In the genomic region with DNA sequence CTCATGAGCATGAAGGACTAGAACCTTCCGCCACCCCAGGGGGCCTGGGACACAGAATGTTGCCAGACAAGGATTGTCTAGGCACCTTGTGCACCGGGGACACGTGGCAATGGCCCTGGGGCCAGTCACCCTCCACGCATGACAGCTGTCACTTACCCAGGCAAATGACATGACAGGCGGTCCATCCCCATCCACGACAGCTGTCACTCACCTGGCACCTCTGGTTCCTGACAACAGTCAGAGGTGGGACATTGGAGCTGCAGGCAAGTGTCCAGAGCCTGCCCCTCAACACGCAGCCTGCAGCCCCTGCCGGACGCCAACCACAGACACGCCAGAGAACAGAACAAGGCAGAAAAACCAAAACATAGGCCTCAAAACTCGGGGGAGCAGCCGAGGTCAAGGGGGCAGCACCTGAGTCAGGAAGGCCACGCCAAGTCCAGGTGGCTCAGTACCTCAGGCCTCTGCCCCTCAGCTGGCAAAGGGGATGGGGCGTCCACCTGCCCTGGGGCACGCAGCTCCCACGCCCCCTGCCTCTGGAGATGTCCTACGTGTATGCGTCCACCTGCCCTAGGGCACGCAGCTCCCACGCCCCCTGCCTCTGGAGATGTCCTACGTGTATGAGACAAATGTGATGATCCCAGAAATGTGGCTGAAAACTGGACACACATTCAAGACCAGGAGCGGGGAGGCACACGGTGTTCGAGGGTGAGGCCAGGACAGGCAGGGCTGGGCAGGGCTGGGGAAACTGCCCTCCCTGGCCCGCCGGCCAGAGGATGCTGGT, we compare ENCODE assay signal across 28 cellular contexts. TPM values are rescaled to one million over a fixed set of nuclear protein-coding genes. Genes with fewer than 3 reads are reported as not detected.
A peak's percentile ranks its signal among the peaks of the same experiment; 100 is the strongest.
DNase-seq lines count a peak whose midpoint lies in the region; ATAC-seq, FAIRE-seq and TF ChIP-seq lines count a peak whose summit lies in the region.
"Had no signal": no experiment of that assay in that cellular context is flagged by ENCODE, and none has a peak within 500 bp of the region (broad histone marks: within the 10 kb centered on the region; RNA-seq: fewer than 3 reads in every experiment).

No MANE protein-coding gene starts in this region.

- H3K36me3 Mint-ChIP-seq in WTC11 = no peaks in the 10 kb centered on the region
- no peaks in the 10 kb centered on the region for H3K36me3 Mint-ChIP-seq in activated T-cell treated with anti-CD3 and anti-CD28 coated beads, Interleukin-2, amount 50 U/mL, for 72 hours (ENCODE audit: insufficient read depth in 2 of 2)
- H3K36me3 Mint-ChIP-seq: immature natural killer cell had no signal

- H3K27ac ChIP-seq in HEK293 (ENCODE audit: extremely low read depth, low read depth, low read length) (no peak overlapping the region), right lobe of liver (peak overlapping the region; percentile 70 to 86 (median 80)), gastrocnemius medialis (no peak overlapping the region)
- H3K27ac ChIP-seq: breast epithelium, coronary artery, esophagus muscularis mucosa, KMS-11, neutrophil, PC-9 had no signal

- CTCF ChIA-PET in HEK293 (lab: Yijun Ruan, JAX) = no interaction called here
- CTCF ChIA-PET in WTC11 (lab: Charles Lee) = no interaction called here

- H3K9me3 Mint-ChIP-seq in WTC11 = no peaks in the 10 kb centered on the region
- H3K9me3 Mint-ChIP-seq in activated T-cell treated with anti-CD3 and anti-CD28 coated beads, Interleukin-2, amount 50 U/mL, for 72 hours = no peaks in the 10 kb centered on the region
- H3K9me3 Mint-ChIP-seq: effector memory CD8-positive, alpha-beta T cell; immature natural killer cell; T-helper 1 cell treated with Interleukin-12 subunit alpha and Interleukin-12 subunit beta and Interleukin-4 antibody, amounts not matched to agents 30 μg/mL and 1 μg/mL, for 36 hours had no signal

- peak overlapping the region; percentile 45; the same call in 1 of the 2 replicates for H3K27ac Mint-ChIP-seq in WTC11
- no peak overlapping the region for H3K27ac Mint-ChIP-seq in activated T-cell treated with anti-CD3 and anti-CD28 coated beads, Interleukin-2, amount 50 U/mL, for 72 hours
- H3K27ac Mint-ChIP-seq: effector memory CD8-positive, alpha-beta T cell; immature natural killer cell; T-helper 1 cell treated with Interleukin-12 subunit alpha and Interleukin-12 subunit beta and Interleukin-4 antibody, amounts not matched to agents 30 μg/mL and 1 μg/mL, for 36 hours had no signal

- DNase-seq in WTC11 (ENCODE audit: low spot score) (peak; percentile 9), right lobe of liver (peak; percentile 19 to 55 (median 42)), sciatic nerve (ENCODE audit: low spot score) (no peak), gastrocnemius medialis (no peak), RCC 7860 (ENCODE audit: low spot score) (no peak)
- no peak for DNase-seq in activated T-cell treated with anti-CD3 and anti-CD28 coated beads, Interleukin-2, amount 50 U/mL, for 72 hours
- DNase-seq: activated CD4-positive, alpha-beta T cell treated with anti-CD3 and anti-CD28 coated beads for 4 hours; activated CD8-positive, alpha-beta memory T cell treated with anti-CD3 and anti-CD28 coated beads for 24 hours; activated gamma-delta T cell treated with Interleukin-2 at 50 U/mL for 16 hours; activated T-cell treated with anti-CD3 and anti-CD28 coated beads, Interleukin-2, amount 50 U/mL, for 1 hour; effector memory CD8-positive, alpha-beta T cell; foreskin melanocyte; hippocampal formation; immature natural killer cell; NCI-H1436 treated with DMSO at 0.1 percent for 48 hours; NCI-H510A; PC-9; stimulated activated CD4-positive, alpha-beta T cell treated with anti-CD3 and anti-CD28 coated beads, Interleukin-4, amount 100 ng/mL, for 1 hour; stimulated activated naive CD4-positive, alpha-beta T cell had no signal

- H3K36me3 ChIP-seq in HEK293 (ENCODE audit: control insufficient read depth in 2 of 2, insufficient read depth in 1 of 2, low read length in 2 of 2) (no peaks in the 10 kb centered on the region), right lobe of liver (no peaks in the 10 kb centered on the region), gastrocnemius medialis (no peaks in the 10 kb centered on the region)
- H3K36me3 ChIP-seq: breast epithelium, esophagus muscularis mucosa, left lung, neutrophil had no signal

- 60% methylated on average over 1 of the region's 26 CpGs for WGBS in right lobe of liver (ENCODE audit: insufficient coverage, low coverage, low lambda C conversion rate, missing lambda C conversion rate)

- intact Hi-C loops in right lobe of liver (cut with DNase I) = loop anchor here in 1 of 2 donors (10.0 kb wide), 1 partner anchor 93 kb away; no protein-coding TSS in a partner anchor
- intact Hi-C loops in sciatic nerve (cut with DNase I) = no loop called here
- intact Hi-C loops in gastrocnemius medialis (cut with DNase I; ENCODE audit: low total_unique reads) = no loop called here

- H3K27me3 Mint-ChIP-seq in WTC11 (ENCODE audit: low read depth) = no peaks in the 10 kb centered on the region
- no peaks in the 10 kb centered on the region for H3K27me3 Mint-ChIP-seq in activated T-cell treated with anti-CD3 and anti-CD28 coated beads, Interleukin-2, amount 50 U/mL, for 72 hours (ENCODE audit: low read depth)
- H3K27me3 Mint-ChIP-seq: effector memory CD8-positive, alpha-beta T cell had no signal

- TF ChIP-seq CTCF in HEK293 (tag by site-specific recombination; IDR thresholded peaks at IDR 0.05) (no peak), WTC11 (IDR thresholded peaks at IDR 0.05) (no peak), right lobe of liver (IDR thresholded peaks at IDR 0.05) (no peak), gastrocnemius medialis (IDR thresholded peaks at IDR 0.05 in 4 of 5, conservative IDR thresholded peaks at IDR 0.05 in 1 of 5) (no peak)

- TF ChIP-seq POLR2A in right lobe of liver (IDR thresholded peaks at IDR 0.05) (no peak), gastrocnemius medialis (IDR thresholded peaks at IDR 0.05) (no peak)

- H3K4me3 Mint-ChIP-seq in WTC11 = no peak overlapping the region
- H3K4me3 Mint-ChIP-seq in activated T-cell treated with anti-CD3 and anti-CD28 coated beads, Interleukin-2, amount 50 U/mL, for 72 hours = no peak overlapping the region
- H3K4me3 Mint-ChIP-seq: effector memory CD8-positive, alpha-beta T cell; immature natural killer cell; T-helper 1 cell treated with Interleukin-12 subunit alpha and Interleukin-12 subunit beta and Interleukin-4 antibody, amounts not matched to agents 30 μg/mL and 1 μg/mL, for 36 hours had no signal

- no peak for ATAC-seq in WTC11
- ATAC-seq in right lobe of liver = no peak
- ATAC-seq in sciatic nerve = peak; percentile 2
- no peak for ATAC-seq in activated T-cell treated with anti-CD3 and anti-CD28 coated beads, Interleukin-2, amount 50 U/mL, for 72 hours (replicated peaks in 1 of 2)
- ATAC-seq in gastrocnemius medialis = no peak
- ATAC-seq: effector memory CD8-positive, alpha-beta T cell; left lung had no signal

- H3K4me1 ChIP-seq in HEK293 (ENCODE audit: control insufficient read depth, insufficient read depth, low read length) (no peaks in the 10 kb centered on the region), right lobe of liver (peaks cover 0 to 81% (median 36%) of the 10 kb centered on the region in 4 donors), gastrocnemius medialis (peaks cover 0 to 12% of the 10 kb centered on the region in 2 donors)
- H3K4me1 ChIP-seq: breast epithelium had no signal

- H3K4me1 Mint-ChIP-seq in WTC11 = peaks cover 19% of the 10 kb centered on the region
- no peaks in the 10 kb centered on the region for H3K4me1 Mint-ChIP-seq in activated T-cell treated with anti-CD3 and anti-CD28 coated beads, Interleukin-2, amount 50 U/mL, for 72 hours (ENCODE audit: low read depth)
- H3K4me1 Mint-ChIP-seq: immature natural killer cell had no signal

- in situ Hi-C loops in gastrocnemius medialis (cut with MboI; ENCODE audit: low sequenced_read_pairs in 4 of 4) = no loop called here

- H3K27me3 ChIP-seq in right lobe of liver (no peaks in the 10 kb centered on the region), gastrocnemius medialis (peaks cover 0 to 13% (median 4%) of the 10 kb centered on the region in 3 donors)
- H3K27me3 ChIP-seq: breast epithelium, esophagus muscularis mucosa, left lung had no signal

- H3K4me3 ChIP-seq in HEK293 (ENCODE audit: low read depth, low read length) (no peak overlapping the region), right lobe of liver (no peak overlapping the region), gastrocnemius medialis (no peak overlapping the region)
- H3K4me3 ChIP-seq: breast epithelium, coronary artery, esophagus muscularis mucosa, left lung, PC-9 had no signal

- H3K9me3 ChIP-seq in HEK293 (ENCODE audit: control insufficient read depth, insufficient read depth, low read depth, low read length) (no peaks in the 10 kb centered on the region), right lobe of liver (no peaks in the 10 kb centered on the region), gastrocnemius medialis (no peaks in the 10 kb centered on the region)
- H3K9me3 ChIP-seq: breast epithelium, esophagus muscularis mucosa, left lung, neutrophil had no signal

- FAIRE-seq in RCC 7860 (lab: Jason Lieb, UNC) = no peak
- FAIRE-seq: D721Med had no signal

- POLR2A ChIA-PET in HEK293 (lab: Yijun Ruan, JAX) = no interaction called here
- POLR2A ChIA-PET in WTC11 (lab: Charles Lee) = no interaction called here

TF ChIP-seq in HEK293, 187 proteins besides CTCF, POLR2A, EP300 and RAD21 (continues in another document):
- TF ChIP-seq ZNF394 (tag by site-specific recombination; IDR thresholded peaks at IDR 0.05; ENCODE audit: borderline replicate concordance) (no peak), SP2 (tag by site-specific recombination; IDR thresholded peaks at IDR 0.05) (peak; percentile 52)

RNA-seq across cellular contexts. Expression of a gene that starts 14.5 kb away (rescaled TPM):
- 31.1 to 39.7 TPM (median 34.9 TPM) in 3 replicates for total RNA-seq in WTC11 (2021)
- total RNA-seq in right lobe of liver = 10 to 100 TPM; 30.1 to 44.3 (median 34.9) TPM
- total RNA-seq in sciatic nerve = 20.5 TPM
- 1 to 10 TPM; 4.6 to 5.1 TPM for total RNA-seq in activated T-cell treated with anti-CD3 and anti-CD28 coated beads, Interleukin-2, amount 50 U/mL, for 72 hours
- total RNA-seq in gastrocnemius medialis = 1 to 10 TPM in 2 of 4 donors, under 1 TPM in 2; 0.51 to 1.2 (median 0.97) TPM

RNA-seq across cellular contexts. Expression of a gene that starts 47.7 kb away (rescaled TPM):
- total RNA-seq in WTC11 (2021) = 16.2 to 16.9 TPM (median 16.6 TPM) in 3 replicates
- total RNA-seq in right lobe of liver = 1 to 10 TPM; 3.2 to 8.1 (median 5.9) TPM
- 16.4 TPM for total RNA-seq in sciatic nerve
- total RNA-seq in activated T-cell treated with anti-CD3 and anti-CD28 coated beads, Interleukin-2, amount 50 U/mL, for 72 hours = 10 to 100 TPM in 1 of 2 donors, 1 to 10 TPM in 1; 6.3 to 10.3 TPM
- total RNA-seq in gastrocnemius medialis = 1 to 10 TPM in 3 of 4 donors, under 1 TPM in 1; 0.76 to 9.3 (median 5.8) TPM

Comparison
In these comparisons a context has a peak if more than half of its experiments do, and no peak if none do; other contexts are left out.
1. H3K27ac ChIP-seq: peak in right lobe of liver (3 of 3); none in HEK293 (single experiment) and gastrocnemius medialis (0 of 4).
2. DNase-seq: peak in WTC11 (single experiment) and right lobe of liver (3 of 3); none in sciatic nerve (single experiment), activated T-cell treated with anti-CD3 and anti-CD28 coated beads, Interleukin-2, amount 50 U/mL, for 72 hours (0 of 2), gastrocnemius medialis (0 of 2) and RCC 7860 (single experiment).